15 cellular contexts compared by ENCODE assay signal in the genomic region with DNA sequence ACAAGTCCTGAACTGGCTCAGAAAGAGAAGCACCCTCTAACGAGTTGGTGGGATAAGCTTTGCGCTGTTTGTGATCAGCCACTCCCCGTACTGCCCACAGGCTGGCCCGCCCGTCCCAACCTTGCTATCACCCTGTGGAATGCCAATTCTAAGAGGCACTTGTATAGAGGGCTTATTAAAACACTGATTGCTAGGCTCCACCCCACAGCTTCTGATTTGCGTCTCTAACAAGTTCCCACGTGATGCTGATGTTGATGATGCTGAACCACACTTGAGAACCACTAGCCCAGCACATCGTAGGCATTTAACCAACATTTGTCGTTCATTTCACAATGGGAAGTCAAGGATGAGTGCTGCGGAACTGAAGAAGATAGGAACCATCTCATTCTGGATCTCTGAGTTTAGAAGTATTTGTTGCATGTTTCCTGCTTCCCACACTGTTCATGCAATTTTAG. TPM values are rescaled to one million over a fixed set of nuclear protein-coding genes. Genes with fewer than 3 reads are reported as not detected.
A peak's percentile ranks its signal among the peaks of the same experiment; 100 is the strongest.
DNase-seq lines count a peak whose midpoint lies in the region; TF ChIP-seq lines count a peak whose summit lies in the region.
"Had no signal": no experiment of that assay in that cellular context is flagged by ENCODE, and none has a peak within 500 bp of the region (broad histone marks: within the 10 kb centered on the region; RNA-seq: fewer than 3 reads in every experiment).

No MANE protein-coding gene starts in this region.

- peaks cover 5% of the 10 kb centered on the region for H3K27me3 Mint-ChIP-seq in activated CD4-positive, alpha-beta T cell treated with anti-CD3 and anti-CD28 coated beads, Interleukin-2, amount 10 ng/mL, durations not matched to agents 7 days and 5 days

- CTCF ChIA-PET in activated CD4-positive, alpha-beta T cell treated with anti-CD3 and anti-CD28 coated beads, Interleukin-2, amount 10 ng/mL, durations not matched to agents 7 days and 5 days (lab: Charles Lee) = interaction anchor here (2.0 to 2.1 kb wide), 2 partner anchors 10 to 12 kb away, joined by 7 to 13 read pairs; no protein-coding TSS in a partner anchor
- CTCF ChIA-PET in HEK293T (lab: Yijun Ruan, JAX) = no interaction called here

- no peaks in the 10 kb centered on the region for H4K20me1 ChIP-seq in osteoblast (ENCODE audit: insufficient read depth, low read length)

- no peaks in the 10 kb centered on the region for H3K27me3 ChIP-seq in osteoblast (ENCODE audit: insufficient read depth, low read length)
- H3K27me3 ChIP-seq: ascending aorta, hepatocyte, tibial nerve had no signal

- H3K27ac ChIP-seq in osteoblast (ENCODE audit: low read depth, low read length) = peak overlapping the region; percentile 62
- H3K27ac ChIP-seq: hepatocyte had no signal

- H3K27ac Mint-ChIP-seq in activated CD4-positive, alpha-beta T cell treated with anti-CD3 and anti-CD28 coated beads, Interleukin-2, amount 10 ng/mL, durations not matched to agents 7 days and 5 days = peak overlapping the region; percentile 87

- peak overlapping the region; percentile 86 for H2AFZ ChIP-seq in osteoblast (ENCODE audit: low read length)
- H2AFZ ChIP-seq: hepatocyte had no signal

- peaks cover 4% of the 10 kb centered on the region for H3K36me3 Mint-ChIP-seq in activated CD4-positive, alpha-beta T cell treated with anti-CD3 and anti-CD28 coated beads, Interleukin-2, amount 10 ng/mL, durations not matched to agents 7 days and 5 days (ENCODE audit: low read depth)

- no peak overlapping the region for H3K4me3 Mint-ChIP-seq in activated CD4-positive, alpha-beta T cell treated with anti-CD3 and anti-CD28 coated beads, Interleukin-2, amount 10 ng/mL, durations not matched to agents 7 days and 5 days

- TF ChIP-seq CTCF in fibroblast of villous mesenchyme (IDR thresholded peaks at IDR 0.05; ENCODE audit: insufficient read depth, low read depth, low read length) (no peak), osteoblast (IDR thresholded peaks at IDR 0.05; ENCODE audit: extremely low read depth, low read depth, low read length) (no peak)

- no peaks in the 10 kb centered on the region for H3K9me3 Mint-ChIP-seq in activated CD4-positive, alpha-beta T cell treated with anti-CD3 and anti-CD28 coated beads, Interleukin-2, amount 10 ng/mL, durations not matched to agents 7 days and 5 days

- DNase-seq in activated CD4-positive, alpha-beta T cell treated with anti-CD3 and anti-CD28 coated beads, Interleukin-2, amount 10 ng/mL, durations not matched to agents 7 days and 5 days = no peak
- DNase-seq in activated CD4-positive, alpha-beta T cell treated with anti-CD3 and anti-CD28 coated beads, Interleukin-2, amount 50 U/mL, for 1 hour = no peak
- DNase-seq in NOMO-1 treated with DMSO at 0.1 percent for 48 hours (lab: John Stamatoyannopoulos, UW; ENCODE audit: unreplicated experiment) (peak; percentile 77), fibroblast of villous mesenchyme (ENCODE audit: low read depth) (peak; percentile 44), osteoblast (ENCODE audit: insufficient read length, low spot score, missing footprints) (no peak), HEK293T (ENCODE audit: extremely low spot score) (no peak), NCI-H345 treated with DMSO at 0.1 percent for 48 hours (lab: John Stamatoyannopoulos, UW; ENCODE audit: unreplicated experiment) (no peak)
- DNase-seq in stimulated activated CD4-positive, alpha-beta T cell treated with anti-CD3 and anti-CD28 coated beads, Interleukin-12 subunit alpha, Interleukin-12 subunit beta, amount 100 ng/mL, for 4 hours = no peak
- DNase-seq: activated CD8-positive, alpha-beta memory T cell treated with anti-CD3 and anti-CD28 coated beads, Interleukin-2, amount 50 U/mL, for 4 hours; midbrain; MM.1S; NCI-H748 treated with DMSO at 0.1 percent for 48 hours had no signal

- H3K4me2 ChIP-seq in osteoblast (ENCODE audit: insufficient read depth, low read length) = no peak overlapping the region
- H3K4me2 ChIP-seq: hepatocyte had no signal

- POLR2A ChIA-PET in activated CD4-positive, alpha-beta T cell treated with anti-CD3 and anti-CD28 coated beads, Interleukin-2, amount 10 ng/mL, durations not matched to agents 7 days and 5 days (lab: Charles Lee) = no interaction called here
- POLR2A ChIA-PET in HEK293T (lab: Yijun Ruan, JAX) = no interaction called here

- H3K4me1 Mint-ChIP-seq in activated CD4-positive, alpha-beta T cell treated with anti-CD3 and anti-CD28 coated beads, Interleukin-2, amount 10 ng/mL, durations not matched to agents 7 days and 5 days = peaks cover 46% of the 10 kb centered on the region

- H3K79me2 ChIP-seq in osteoblast (ENCODE audit: insufficient read depth, low read length) = no peaks in the 10 kb centered on the region
- H3K79me2 ChIP-seq: hepatocyte had no signal

- H3K4me1 ChIP-seq in osteoblast (ENCODE audit: insufficient read depth, low read length) = peaks cover 38% of the 10 kb centered on the region
- H3K4me1 ChIP-seq: ascending aorta had no signal

- no peaks in the 10 kb centered on the region for H3K36me3 ChIP-seq in osteoblast (ENCODE audit: insufficient read depth, low read length)
- H3K36me3 ChIP-seq: ascending aorta, tibial nerve had no signal

- H3K4me3 ChIP-seq in fibroblast of villous mesenchyme (ENCODE audit: low read depth, low read length) = no peak overlapping the region
- H3K4me3 ChIP-seq in osteoblast (ENCODE audit: insufficient read depth, low read length) = no peak overlapping the region
- H3K4me3 ChIP-seq: ascending aorta, hepatocyte, tibial nerve had no signal

- H3K9me3 ChIP-seq in osteoblast (ENCODE audit: low read depth, low read length) = no peaks in the 10 kb centered on the region
- H3K9me3 ChIP-seq: ascending aorta, tibial nerve had no signal

TF ChIP-seq in HEK293T, 16 proteins besides CTCF, POLR2A, EP300 and RAD21:
- TF ChIP-seq FOXK2 (IDR thresholded peaks at IDR 0.05) (no peak), SP1 (IDR thresholded peaks at IDR 0.05) (no peak), ZNF384 (IDR thresholded peaks at IDR 0.05) (no peak), FOXA1 (IDR thresholded peaks at IDR 0.05) (no peak)

RNA-seq across cellular contexts. Expression of a gene that starts 12.7 kb away (rescaled TPM):
- total RNA-seq in activated CD4-positive, alpha-beta T cell treated with anti-CD3 and anti-CD28 coated beads, Interleukin-2, amount 10 ng/mL, durations not matched to agents 7 days and 5 days = 1 to 10 TPM; 7.8 to 8.7 TPM
- total RNA-seq in fibroblast of villous mesenchyme (8.7 and 13.8 TPM in 2 replicates), osteoblast (10.6 and 13.0 TPM in 2 replicates)

Comparison
In these comparisons a context has a peak if more than half of its experiments do, and no peak if none do; other contexts are left out.
1. DNase-seq: peak in NOMO-1 treated with DMSO at 0.1 percent for 48 hours (single experiment) and fibroblast of villous mesenchyme (single experiment); none in activated CD4-positive, alpha-beta T cell treated with anti-CD3 and anti-CD28 coated beads, Interleukin-2, amount 10 ng/mL, durations not matched to agents 7 days and 5 days (single experiment), activated CD4-positive, alpha-beta T cell treated with anti-CD3 and anti-CD28 coated beads, Interleukin-2, amount 50 U/mL, for 1 hour (single experiment), osteoblast (single experiment), HEK293T (single experiment), NCI-H345 treated with DMSO at 0.1 percent for 48 hours (single experiment) and stimulated activated CD4-positive, alpha-beta T cell treated with anti-CD3 and anti-CD28 coated beads, Interleukin-12 subunit alpha, Interleukin-12 subunit beta, amount 100 ng/mL, for 4 hours (single experiment).